25 cellular contexts compared by ENCODE assay signal in genomic region chr3:169857811-169858210, GRCh38. TPM values are rescaled to one million over a fixed set of nuclear protein-coding genes. Genes with fewer than 3 reads are reported as not detected.
DNase-seq lines count a peak whose midpoint lies in the region; ATAC-seq, FAIRE-seq and TF ChIP-seq lines count a peak whose summit lies in the region.
"Had no signal": no experiment of that assay in that cellular context is flagged by ENCODE, and none has a peak within 500 bp of the region (broad histone marks: within the 10 kb centered on the region; RNA-seq: fewer than 3 reads in every experiment).

No MANE protein-coding gene starts in this region.

- POLR2A ChIA-PET in K562 (lab: Yijun Ruan, JAX), result no interaction called here

- TF ChIP-seq CTCF in K562 (IDR thresholded peaks at IDR 0.05 in 2 of 3, conservative IDR thresholded peaks at IDR 0.05 in 1 of 3; ENCODE audit: insufficient read depth in 2 of 3, low read depth in 1 of 3, low read length in 3 of 3), result no peak
- no peak for TF ChIP-seq CTCF in lung (IDR thresholded peaks at IDR 0.05; ENCODE audit: control extremely low read depth, extremely low read depth)

- in situ Hi-C loops in K562 (cut with MboI) (no loop called here), GM23248 (cut with MboI) (no loop called here)

- H3K4me3 ChIP-seq in K562 (no peak overlapping the region), lung (no peak overlapping the region), GM23248 (no peak overlapping the region)
- H3K4me3 ChIP-seq: BLaER1 had no signal

- no peak overlapping the region for H3K4me2 ChIP-seq in K562 (ENCODE audit: insufficient read depth, low read length)
- no peak overlapping the region for H3K4me2 ChIP-seq in GM23248 (ENCODE audit: unreplicated experiment)
- H3K4me2 ChIP-seq: BLaER1 had no signal

- 35% methylated on average over 2 of the region's 2 CpGs for WGBS in K562 (ENCODE audit: insufficient coverage, low coverage, missing lambda C conversion rate)
- 86 to 91% methylated on average over 2 of the region's 2 CpGs for WGBS in lung, 2 donors
- 72 to 83% methylated on average over 2 of the region's 2 CpGs for WGBS in GM23248 (ENCODE audit: low coverage in 1 of 2, low lambda C conversion rate in 2 of 2, missing lambda C conversion rate in 2 of 2), 2 experiments

- H2AFZ ChIP-seq in K562 (ENCODE audit: low read depth, low read length) (no peak overlapping the region), GM23248 (no peak overlapping the region)

- H3K27me3 ChIP-seq in K562 (ENCODE audit: control insufficient read depth in 2 of 2, insufficient read depth in 2 of 2, low read length in 2 of 2), result peaks cover 11 to 14% of the 10 kb centered on the region in 2 experiments; a peak in 4 of 5 replicates
- H3K27me3 ChIP-seq in lung (ENCODE audit: control insufficient read depth, insufficient read depth), result no peaks in the 10 kb centered on the region
- no peaks in the 10 kb centered on the region for H3K27me3 ChIP-seq in GM23248 (replicated peaks; ENCODE audit: insufficient read depth)
- H3K27me3 ChIP-seq: BLaER1 had no signal

- H3K27ac ChIP-seq in K562 (ENCODE audit: extremely low read depth, low read depth, low read length) (no peak overlapping the region), lung (ENCODE audit: low read depth in 1 of 2, low read length in 1 of 2) (no peak overlapping the region), GM23248 (no peak overlapping the region)
- H3K27ac ChIP-seq: BLaER1 had no signal

- CTCF ChIA-PET in K562 (lab: Yijun Ruan, JAX; ENCODE audit: low intra/inter-chr PET ratio), result no interaction called here

- peaks cover 17% of the 10 kb centered on the region for H3K27me3 Mint-ChIP-seq in activated T-cell treated with anti-CD3 and anti-CD28 coated beads, Interleukin-2, amount 50 U/mL, for 24 hours

- TF ChIP-seq RAD21 in K562 (CRISPR knock-in tag; conservative IDR thresholded peaks at IDR 0.05 in 1 of 2, IDR thresholded peaks at IDR 0.05 in 1 of 2), result no peak

- no peak overlapping the region for H3K27ac Mint-ChIP-seq in activated T-cell treated with anti-CD3 and anti-CD28 coated beads, Interleukin-2, amount 50 U/mL, for 24 hours
- H3K27ac Mint-ChIP-seq: CD14-positive monocyte; CD4-positive, alpha-beta memory T cell; CD4-positive, CD25-positive, alpha-beta regulatory T cell; CD8-positive, alpha-beta memory T cell had no signal

- no peaks in the 10 kb centered on the region for H3K9me3 Mint-ChIP-seq in activated T-cell treated with anti-CD3 and anti-CD28 coated beads, Interleukin-2, amount 50 U/mL, for 24 hours
- H3K9me3 Mint-ChIP-seq: CD4-positive, alpha-beta memory T cell; CD4-positive, CD25-positive, alpha-beta regulatory T cell; CD8-positive, alpha-beta memory T cell had no signal

- no TSS peak for BruUV-seq in K562 (replicated peaks; lab: Mats Ljungman, UMichigan)

- DNase-seq in K562 (ENCODE audit: extremely low read depth in 1 of 4, low spot score in 3 of 4) (no peak), lung (ENCODE audit: low spot score) (peak; percentile 5), GM23248 (no peak), NCI-H2196 (lab: John Stamatoyannopoulos, UW; ENCODE audit: unreplicated experiment) (no peak)
- DNase-seq in activated T-cell treated with anti-CD3 and anti-CD28 coated beads, Interleukin-2, amount 50 U/mL, for 24 hours, result no peak
- DNase-seq: 8988T; ACHN; BE2C; C1 segment of cervical spinal cord; CD4-positive, alpha-beta memory T cell; CD4-positive, CD25-positive, alpha-beta regulatory T cell; CD8-positive, alpha-beta memory T cell; COR-L47; DMS 273 treated with DMSO at 0.1 percent for 48 hours; DMS153; DMS53; DMS79 treated with DMSO at 0.1 percent for 48 hours; GF-D8 had no signal

- H3K4me1 ChIP-seq in K562 (replicated peaks in 1 of 2; ENCODE audit: control insufficient read depth in 2 of 2, insufficient read depth in 2 of 2, low read length in 2 of 2) (no peaks in the 10 kb centered on the region; a peak in 1 of 5 replicates), lung (ENCODE audit: control insufficient read depth in 2 of 2, insufficient read depth in 2 of 2, low read length in 2 of 2) (no peaks in the 10 kb centered on the region), GM23248 (ENCODE audit: insufficient read depth) (no peaks in the 10 kb centered on the region)
- H3K4me1 ChIP-seq: BE2C, BLaER1 had no signal

- no peaks in the 10 kb centered on the region for H3K4me1 Mint-ChIP-seq in activated T-cell treated with anti-CD3 and anti-CD28 coated beads, Interleukin-2, amount 50 U/mL, for 24 hours (ENCODE audit: low read depth)
- H3K4me1 Mint-ChIP-seq: CD14-positive monocyte; CD8-positive, alpha-beta memory T cell had no signal

- H3K9ac ChIP-seq in K562 (ENCODE audit: insufficient read depth in 1 of 2, low read depth in 2 of 2, low read length in 2 of 2) (no peak overlapping the region), GM23248 (no peak overlapping the region)
- H3K9ac ChIP-seq: BLaER1 had no signal

- H3K9me2 ChIP-seq in GM23248 (ENCODE audit: insufficient read depth), result no peaks in the 10 kb centered on the region

- no peaks in the 10 kb centered on the region for H3K36me3 ChIP-seq in K562 (ENCODE audit: control insufficient read depth, insufficient read depth, low read length)
- no peaks in the 10 kb centered on the region for H3K36me3 ChIP-seq in lung (ENCODE audit: control insufficient read depth in 2 of 2, insufficient read depth in 2 of 2, low read length in 2 of 2)
- no peaks in the 10 kb centered on the region for H3K36me3 ChIP-seq in GM23248 (ENCODE audit: low read depth)
- H3K36me3 ChIP-seq: BE2C, BLaER1 had no signal

- intact Hi-C loops in K562 (cut with micrococcal nuclease), result no loop called here

- no peak for TF ChIP-seq POLR2A in K562 (conservative IDR thresholded peaks at IDR 0.05)

- H3F3A ChIP-seq in GM23248 (ENCODE audit: insufficient read depth), result no peaks in the 10 kb centered on the region

- no peak overlapping the region for H3K4me3 Mint-ChIP-seq in activated T-cell treated with anti-CD3 and anti-CD28 coated beads, Interleukin-2, amount 50 U/mL, for 24 hours
- H3K4me3 Mint-ChIP-seq: CD14-positive monocyte; CD4-positive, alpha-beta memory T cell; CD4-positive, CD25-positive, alpha-beta regulatory T cell; CD8-positive, alpha-beta memory T cell had no signal

- no peaks in the 10 kb centered on the region for H3K79me2 ChIP-seq in K562 (ENCODE audit: control insufficient read depth, insufficient read depth, low read length)
- H3K79me2 ChIP-seq in GM23248 (ENCODE audit: insufficient read depth), result no peaks in the 10 kb centered on the region

- no peak for ATAC-seq in K562
- no peak for ATAC-seq in lung (ENCODE audit: insufficient read depth, low FRiP score)

- H4K20me1 ChIP-seq in K562 (replicated peaks; ENCODE audit: control insufficient read depth, insufficient read depth, low read length), result no peaks in the 10 kb centered on the region
- no peaks in the 10 kb centered on the region for H4K20me1 ChIP-seq in GM23248 (ENCODE audit: insufficient read depth)
- H4K20me1 ChIP-seq: BLaER1 had no signal

- TF ChIP-seq EP300 in K562 (IDR thresholded peaks at IDR 0.05; ENCODE audit: low read length), result no peak

- H3K36me3 Mint-ChIP-seq in activated T-cell treated with anti-CD3 and anti-CD28 coated beads, Interleukin-2, amount 50 U/mL, for 24 hours (ENCODE audit: low read depth), result no peaks in the 10 kb centered on the region
- H3K36me3 Mint-ChIP-seq: CD14-positive monocyte; CD4-positive, alpha-beta memory T cell; CD4-positive, CD25-positive, alpha-beta regulatory T cell; CD8-positive, alpha-beta memory T cell had no signal

- no peak for FAIRE-seq in K562 (lab: Jason Lieb, UNC)
- FAIRE-seq: A204.1, G401.6, GM19239 had no signal

- no peaks in the 10 kb centered on the region for H3K9me1 ChIP-seq in K562 (ENCODE audit: control insufficient read depth, insufficient read depth, low read length)

- H3K9me3 ChIP-seq in K562 (replicated peaks; ENCODE audit: control insufficient read depth, insufficient read depth, low read depth, low read length) (no peaks in the 10 kb centered on the region), lung (ENCODE audit: control insufficient read depth in 2 of 2, insufficient read depth in 1 of 2, low read length in 1 of 2) (no peaks in the 10 kb centered on the region), GM23248 (ENCODE audit: low read depth) (no peaks in the 10 kb centered on the region)
- H3K9me3 ChIP-seq: BE2C, BLaER1 had no signal

RNA-seq across cellular contexts. Expression of gene LRRC31, which starts 11.9 kb away (rescaled TPM):
- total RNA-seq in K562 (2011; cell fraction: chromatin; rRNA removed; ENCODE audit: low replicate concordance), result not detected in 2 replicates
- not detected in 2 replicates for total RNA-seq in K562 (2011; cell fraction: nucleolus; rRNA removed)
- total RNA-seq in K562 (2011; cell fraction: nucleoplasm; rRNA removed), result not detected in 2 replicates
- not detected in 2 replicates for total RNA-seq in K562 (2014; rRNA removed)
- not detected in 2 replicates for total RNA-seq in K562 (2014; rRNA removed; fragmentation: Illumina TruSeq; extraction: Trizol)
- not detected in 2 replicates for total RNA-seq in K562 (2015; rRNA removed; fragmentation: Illumina TruSeq; extraction: Trizol)
- total RNA-seq in K562 (2021), result not detected in 2 replicates
- not detected in 2 replicates for polyA plus RNA-seq in K562 (2011; rRNA removed)
- not detected in 2 replicates for polyA plus RNA-seq in K562 (2011; cell fraction: cytosol; rRNA removed)
- polyA plus RNA-seq in K562 (2011; cell fraction: nucleus; rRNA removed), result not detected in 2 replicates
- not detected in 2 replicates for polyA plus RNA-seq in K562 (2012)
- polyA plus RNA-seq in K562 (2014; fragmentation: Illumina TruSeq; extraction: Trizol), result not detected in 2 replicates
- polyA plus RNA-seq in K562 (2014; fragmentation: Nextera tagmentation; extraction: Ambion mirVana), result not detected
- polyA plus RNA-seq in K562 (2014; rRNA removed), result not detected in 2 replicates
- not detected in 2 replicates for polyA minus RNA-seq in K562 (2011; rRNA and poly(A)+ RNA removed)
- not detected in 2 replicates for polyA minus RNA-seq in K562 (2011; cell fraction: cytosol; rRNA and poly(A)+ RNA removed)
- polyA minus RNA-seq in K562 (2011; cell fraction: nucleus; rRNA and poly(A)+ RNA removed), result not detected in 2 replicates
- under 1 TPM; 0.14 to 0.43 TPM for total RNA-seq in lung
- polyA plus RNA-seq in lung, result 1 to 10 TPM in 1 of 2 donors, under 1 TPM in 1; 0.08 to 1.0 TPM
- not detected in 2 replicates for total RNA-seq in GM23248 (2014; rRNA removed; shearing (Covaris generic))
- polyA plus RNA-seq in GM23248 (2016; fragmentation: Nextera tagmentation; extraction: Ambion mirVana), result not detected in 2 replicates
- total RNA-seq: A673; CD4-positive, alpha-beta memory T cell; CD4-positive, CD25-positive, alpha-beta regulatory T cell; CD8-positive, alpha-beta memory T cell had no signal
- polyA plus RNA-seq: AG04450; CD14-positive monocyte; CD4-positive, alpha-beta memory T cell; CD4-positive, CD25-positive, alpha-beta regulatory T cell; CD8-positive, alpha-beta memory T cell had no signal

RNA-seq across cellular contexts. Expression of gene LRRC34, which starts 45.1 kb away (rescaled TPM):
- total RNA-seq in K562 (2011; cell fraction: chromatin; rRNA removed; ENCODE audit: low replicate concordance), result not detected in 2 replicates
- total RNA-seq in K562 (2011; cell fraction: nucleolus; rRNA removed), result not detected in 2 replicates
- not detected in 2 replicates for total RNA-seq in K562 (2011; cell fraction: nucleoplasm; rRNA removed)
- total RNA-seq in K562 (2014; rRNA removed), result not detected in 2 replicates
- not detected in 2 replicates for total RNA-seq in K562 (2014; rRNA removed; fragmentation: Illumina TruSeq; extraction: Trizol)
- total RNA-seq in K562 (2015; rRNA removed; fragmentation: Illumina TruSeq; extraction: Trizol), result not detected in 2 replicates
- total RNA-seq in K562 (2021), result not detected in 2 replicates
- not detected in 2 replicates for polyA plus RNA-seq in K562 (2011; rRNA removed)
- not detected in 2 replicates for polyA plus RNA-seq in K562 (2011; cell fraction: cytosol; rRNA removed)
- not detected in 2 replicates for polyA plus RNA-seq in K562 (2011; cell fraction: nucleus; rRNA removed)
- 0.07 and 0.22 TPM in 2 replicates for polyA plus RNA-seq in K562 (2012)
- not detected in 2 replicates for polyA plus RNA-seq in K562 (2014; fragmentation: Illumina TruSeq; extraction: Trizol)
- polyA plus RNA-seq in K562 (2014; fragmentation: Nextera tagmentation; extraction: Ambion mirVana), result under 1 TPM; 0.17 to 0.30 TPM
- polyA plus RNA-seq in K562 (2014; rRNA removed), result not detected in 2 replicates
- polyA minus RNA-seq in K562 (2011; rRNA and poly(A)+ RNA removed), result not detected in 2 replicates
- not detected in 2 replicates for polyA minus RNA-seq in K562 (2011; cell fraction: cytosol; rRNA and poly(A)+ RNA removed)
- not detected in 2 replicates for polyA minus RNA-seq in K562 (2011; cell fraction: nucleus; rRNA and poly(A)+ RNA removed)
- total RNA-seq in lung, result 10 to 100 TPM in 1 of 2 donors, 1 to 10 TPM in 1; 9.1 to 17.5 TPM
- 1 to 10 TPM; 2.9 to 4.6 TPM for polyA plus RNA-seq in lung
- total RNA-seq in GM23248 (2014; rRNA removed; shearing (Covaris generic)), result 3.4 and 9.4 TPM in 2 replicates
- polyA plus RNA-seq in GM23248 (2016; fragmentation: Nextera tagmentation; extraction: Ambion mirVana), result 4.2 and 5.9 TPM in 2 replicates
- total RNA-seq: CD4-positive, CD25-positive, alpha-beta regulatory T cell had no signal

RNA-seq across cellular contexts. Expression of gene LRRIQ4, which starts 45.1 kb away (rescaled TPM):
- not detected in 2 replicates for total RNA-seq in K562 (2011; cell fraction: chromatin; rRNA removed; ENCODE audit: low replicate concordance)
- total RNA-seq in K562 (2011; cell fraction: nucleolus; rRNA removed), result not detected in 2 replicates
- total RNA-seq in K562 (2011; cell fraction: nucleoplasm; rRNA removed), result not detected in 2 replicates
- total RNA-seq in K562 (2014; rRNA removed) (not detected in 2 replicates), K562 (2014; rRNA removed; fragmentation: Illumina TruSeq; extraction: Trizol) (not detected in 2 replicates), K562 (2015; rRNA removed; fragmentation: Illumina TruSeq; extraction: Trizol) (not detected in 2 replicates), K562 (2021) (not detected in 2 replicates), lung (under 1 TPM in 1 of 2 donors, not detected in 1; 0.09 TPM)
- polyA plus RNA-seq in K562 (2011; rRNA removed) (not detected in 2 replicates), K562 (2014; fragmentation: Illumina TruSeq; extraction: Trizol) (not detected in 2 replicates), K562 (2014; fragmentation: Nextera tagmentation; extraction: Ambion mirVana) (not detected), K562 (2014; rRNA removed) (not detected in 2 replicates), lung (under 1 TPM in 1 of 2 donors, not detected in 1; 0.03 TPM), GM23248 (2016; fragmentation: Nextera tagmentation; extraction: Ambion mirVana) (not detected in 2 replicates)
- polyA plus RNA-seq in K562 (2011; cell fraction: cytosol; rRNA removed), result not detected in 2 replicates
- polyA plus RNA-seq in K562 (2011; cell fraction: nucleus; rRNA removed), result not detected in 2 replicates
- not detected in 2 replicates for polyA plus RNA-seq in K562 (2012)
- not detected in 2 replicates for polyA minus RNA-seq in K562 (2011; rRNA and poly(A)+ RNA removed)
- not detected in 2 replicates for polyA minus RNA-seq in K562 (2011; cell fraction: cytosol; rRNA and poly(A)+ RNA removed)
- polyA minus RNA-seq in K562 (2011; cell fraction: nucleus; rRNA and poly(A)+ RNA removed), result not detected in 2 replicates
- total RNA-seq in GM23248 (2014; rRNA removed; shearing (Covaris generic)), result not detected in 2 replicates
- total RNA-seq: CD4-positive, alpha-beta memory T cell; CD4-positive, CD25-positive, alpha-beta regulatory T cell had no signal
- polyA plus RNA-seq: AG04450; CD14-positive monocyte; CD4-positive, alpha-beta memory T cell; CD4-positive, CD25-positive, alpha-beta regulatory T cell; CD8-positive, alpha-beta memory T cell had no signal

RNA-seq across cellular contexts. Expression of gene SAMD7, which starts 53.6 kb away (rescaled TPM):
- total RNA-seq in K562 (2011; cell fraction: chromatin; rRNA removed; ENCODE audit: low replicate concordance), result not detected in 2 replicates
- total RNA-seq in K562 (2011; cell fraction: nucleolus; rRNA removed), result not detected in 2 replicates
- total RNA-seq in K562 (2011; cell fraction: nucleoplasm; rRNA removed), result not detected in 2 replicates
- not detected in 2 replicates for total RNA-seq in K562 (2014; rRNA removed)
- total RNA-seq in K562 (2014; rRNA removed; fragmentation: Illumina TruSeq; extraction: Trizol), result not detected in 2 replicates
- not detected in 2 replicates for total RNA-seq in K562 (2015; rRNA removed; fragmentation: Illumina TruSeq; extraction: Trizol)
- not detected in 2 replicates for total RNA-seq in K562 (2021)
- not detected in 2 replicates for polyA plus RNA-seq in K562 (2011; rRNA removed)
- polyA plus RNA-seq in K562 (2011; cell fraction: cytosol; rRNA removed), result not detected in 2 replicates
- polyA plus RNA-seq in K562 (2011; cell fraction: nucleus; rRNA removed), result not detected in 2 replicates
- polyA plus RNA-seq in K562 (2012), result not detected in 2 replicates
- polyA plus RNA-seq in K562 (2014; fragmentation: Illumina TruSeq; extraction: Trizol), result not detected in 2 replicates
- not detected for polyA plus RNA-seq in K562 (2014; fragmentation: Nextera tagmentation; extraction: Ambion mirVana)
- polyA plus RNA-seq in K562 (2014; rRNA removed), result not detected in 2 replicates
- not detected in 2 replicates for polyA minus RNA-seq in K562 (2011; rRNA and poly(A)+ RNA removed)
- not detected in 2 replicates for polyA minus RNA-seq in K562 (2011; cell fraction: cytosol; rRNA and poly(A)+ RNA removed)
- not detected in 2 replicates for polyA minus RNA-seq in K562 (2011; cell fraction: nucleus; rRNA and poly(A)+ RNA removed)
- not detected for total RNA-seq in lung
- not detected for polyA plus RNA-seq in lung
- total RNA-seq in GM23248 (2014; rRNA removed; shearing (Covaris generic)), result not detected in 2 replicates
- polyA plus RNA-seq in GM23248 (2016; fragmentation: Nextera tagmentation; extraction: Ambion mirVana), result not detected in 2 replicates
- total RNA-seq: A673; CD4-positive, alpha-beta memory T cell; CD4-positive, CD25-positive, alpha-beta regulatory T cell; CD8-positive, alpha-beta memory T cell had no signal
- polyA plus RNA-seq: AG04450; CD14-positive monocyte; CD4-positive, alpha-beta memory T cell; CD4-positive, CD25-positive, alpha-beta regulatory T cell; CD8-positive, alpha-beta memory T cell had no signal
